ENCODE assay signal across 12 cellular contexts in the genomic region with DNA sequence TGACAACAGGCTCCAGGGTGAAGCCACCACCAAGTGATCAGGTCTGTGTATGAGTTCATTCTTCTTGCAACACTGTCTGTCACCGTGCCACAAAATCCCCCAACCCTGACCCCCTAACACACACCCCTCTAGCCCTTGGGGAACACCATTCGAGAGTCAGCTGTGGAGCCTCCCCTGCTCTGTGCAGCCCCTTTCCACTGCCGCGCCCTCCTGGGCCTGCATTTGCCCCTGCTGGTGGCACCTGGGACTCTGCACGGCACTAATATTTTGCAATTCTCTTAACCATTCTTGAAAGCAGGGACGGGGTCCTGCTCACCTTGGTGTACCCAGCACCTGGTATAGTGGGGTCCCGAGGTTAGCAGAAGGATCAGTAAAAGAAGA.
DNase-seq lines count a peak whose midpoint lies in the region; ATAC-seq and TF ChIP-seq lines count a peak whose summit lies in the region.
"Had no signal": no experiment of that assay in that cellular context is flagged by ENCODE, and none has a peak within 500 bp of the region (broad histone marks: within the 10 kb centered on the region; RNA-seq: fewer than 3 reads in every experiment).

No MANE protein-coding gene starts in this region.

- TF ChIP-seq CTCF in WERI-Rb-1 (IDR thresholded peaks at IDR 0.05; ENCODE audit: low read depth, low read length) = no peak; the same call in 1 of the 2 replicates
- TF ChIP-seq CTCF in stomach (IDR thresholded peaks at IDR 0.05) = no peak

- H3K27me3 ChIP-seq in WERI-Rb-1 (ENCODE audit: insufficient read depth, low read depth, severe bottlenecking) = no peaks in the 10 kb centered on the region
- H3K27me3 ChIP-seq in stomach = no peaks in the 10 kb centered on the region
- no peaks in the 10 kb centered on the region for H3K27me3 ChIP-seq in SJCRH30

- H3K27ac Mint-ChIP-seq in immature natural killer cell = peak overlapping the region; percentile 86 to 95 (median 93)
- no peak overlapping the region for H3K27ac Mint-ChIP-seq in activated naive CD4-positive, alpha-beta T cell treated with anti-CD3 and anti-CD28 coated beads, Interleukin-2, amount 50 U/mL, for 72 hours

- H3K27me3 Mint-ChIP-seq in immature natural killer cell (ENCODE audit: low read depth in 3 of 3) = peaks cover 7 to 12% (median 12%) of the 10 kb centered on the region in 3 donors

- H3K4me3 ChIP-seq in WERI-Rb-1 (ENCODE audit: low read depth, low read length) (no peak overlapping the region), stomach (no peak overlapping the region), SJCRH30 (no peak overlapping the region)
- H3K4me3 ChIP-seq: PC-9 had no signal

- H3K9me3 ChIP-seq in WERI-Rb-1 (ENCODE audit: severe bottlenecking) = no peaks in the 10 kb centered on the region
- no peaks in the 10 kb centered on the region for H3K9me3 ChIP-seq in stomach
- H3K9me3 ChIP-seq in SJCRH30 (replicated peaks) = no peaks in the 10 kb centered on the region

- peak overlapping the region; percentile 82 for H3K27ac ChIP-seq in WERI-Rb-1
- H3K27ac ChIP-seq in stomach = peak overlapping the region in 4 of 5 donors; percentile 77 to 85 (median 80)
- H3K27ac ChIP-seq in SJCRH30 = no peak overlapping the region
- H3K27ac ChIP-seq: PC-9 had no signal

- H3K4me1 ChIP-seq in stomach (peaks cover 43 to 85% (median 64%) of the 10 kb centered on the region in 4 donors), SJCRH30 (no peaks in the 10 kb centered on the region)

- no peak for ATAC-seq in activated naive CD4-positive, alpha-beta T cell treated with anti-CD3 and anti-CD28 coated beads, Interleukin-2, amount 50 U/mL, for 72 hours

- H3K4me1 Mint-ChIP-seq in immature natural killer cell = peaks cover 0 to 73% of the 10 kb centered on the region in 2 donors

- H3K36me3 ChIP-seq in WERI-Rb-1 (no peaks in the 10 kb centered on the region), stomach (no peaks in the 10 kb centered on the region), SJCRH30 (no peaks in the 10 kb centered on the region)

- H3K9me3 Mint-ChIP-seq in immature natural killer cell = no peaks in the 10 kb centered on the region
- no peaks in the 10 kb centered on the region for H3K9me3 Mint-ChIP-seq in activated naive CD4-positive, alpha-beta T cell treated with anti-CD3 and anti-CD28 coated beads, Interleukin-2, amount 50 U/mL, for 72 hours

- TF ChIP-seq EP300 in stomach (IDR thresholded peaks at IDR 0.05) = no peak

- peak; percentile 58 for DNase-seq in activated CD8-positive, alpha-beta memory T cell treated with anti-CD3 and anti-CD28 coated beads, Interleukin-2, amount 50 U/mL, for 48 hours
- DNase-seq in activated CD8-positive, alpha-beta memory T cell treated with anti-CD3 and anti-CD28 coated beads for 24 hours = no peak
- peak; percentile 33 for DNase-seq in WERI-Rb-1
- no peak for DNase-seq in immature natural killer cell
- peak; percentile 24 for DNase-seq in stomach
- DNase-seq in NCI-H2107 treated with DMSO at 0.1 percent for 48 hours (lab: John Stamatoyannopoulos, UW; ENCODE audit: unreplicated experiment) = no peak
- DNase-seq in SJCRH30 = no peak
- DNase-seq in activated naive CD4-positive, alpha-beta T cell treated with anti-CD3 and anti-CD28 coated beads, Interleukin-2, amount 50 U/mL, for 72 hours (ENCODE audit: low spot score in 2 of 2) = no peak
- DNase-seq: activated T-cell treated with anti-CD3 and anti-CD28 coated beads, Interleukin-2, amount 50 U/mL, for 48 hours; NCI-H2171 treated with DMSO at 0.1 percent for 48 hours; PC-9; stimulated activated CD4-positive, alpha-beta T cell treated with anti-CD3 and anti-CD28 coated beads, Interleukin-12 subunit alpha, Interleukin-12 subunit beta, amount 100 ng/mL, for 4 hours had no signal

- no peak for TF ChIP-seq POLR2A in stomach (IDR thresholded peaks at IDR 0.05)

- H3K4me3 Mint-ChIP-seq in immature natural killer cell = peak overlapping the region in 4 of 5 donors; percentile 24 to 86 (median 76)

- intact Hi-C loops in stomach (cut with DNase I; ENCODE audit: low total_unique reads) = no loop called here

- H3K36me3 Mint-ChIP-seq in immature natural killer cell = peaks cover 0 to 4% (median 0%) of the 10 kb centered on the region in 3 donors
- peaks cover 14 to 16% of the 10 kb centered on the region in 2 donors for H3K36me3 Mint-ChIP-seq in activated naive CD4-positive, alpha-beta T cell treated with anti-CD3 and anti-CD28 coated beads, Interleukin-2, amount 50 U/mL, for 72 hours

- 88 to 100% (median 91%) methylated on average over 5 to 7 of the region's 7 CpGs for WGBS in stomach, 5 donors

Comparison
In these comparisons a context has a peak if more than half of its experiments do, and no peak if none do; other contexts are left out.
1. DNase-seq: peak in activated CD8-positive, alpha-beta memory T cell treated with anti-CD3 and anti-CD28 coated beads, Interleukin-2, amount 50 U/mL, for 48 hours (single experiment), WERI-Rb-1 (single experiment) and stomach (single experiment); none in activated CD8-positive, alpha-beta memory T cell treated with anti-CD3 and anti-CD28 coated beads for 24 hours (single experiment), immature natural killer cell (0 of 3), NCI-H2107 treated with DMSO at 0.1 percent for 48 hours (single experiment), SJCRH30 (0 of 2) and activated naive CD4-positive, alpha-beta T cell treated with anti-CD3 and anti-CD28 coated beads, Interleukin-2, amount 50 U/mL, for 72 hours (0 of 2).
2. H3K27ac Mint-ChIP-seq: peak in immature natural killer cell (6 of 6); none in activated naive CD4-positive, alpha-beta T cell treated with anti-CD3 and anti-CD28 coated beads, Interleukin-2, amount 50 U/mL, for 72 hours (0 of 2).